Comparison of ENCODE assay signal across 17 cellular contexts in the genomic region with DNA sequence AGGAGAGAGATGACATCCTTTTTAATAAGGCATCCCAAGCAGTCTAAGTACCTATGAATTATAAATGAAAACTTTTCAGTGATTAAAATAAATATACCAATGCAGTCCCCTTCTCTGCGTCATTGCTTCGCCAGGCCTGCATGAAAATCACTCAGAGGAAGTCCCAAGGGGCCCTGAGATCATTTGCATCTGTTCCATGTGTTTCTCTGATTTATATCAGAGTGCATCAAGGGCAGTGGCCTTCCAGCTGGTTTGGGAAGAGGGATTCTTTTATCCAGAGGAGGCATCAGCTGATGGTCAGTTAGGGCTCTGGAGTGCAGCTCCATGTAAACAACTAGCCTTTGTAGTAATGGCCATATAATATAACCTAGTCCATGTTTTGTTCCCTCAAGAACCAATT.
A peak's percentile ranks its signal among the peaks of the same experiment; 100 is the strongest.
DNase-seq lines count a peak whose midpoint lies in the region; ATAC-seq, FAIRE-seq and TF ChIP-seq lines count a peak whose summit lies in the region.
"Had no signal": no experiment of that assay in that cellular context is flagged by ENCODE, and none has a peak within 500 bp of the region (broad histone marks: within the 10 kb centered on the region; RNA-seq: fewer than 3 reads in every experiment).

No MANE protein-coding gene starts in this region.

- H3K79me2 ChIP-seq in GM12878 (ENCODE audit: control insufficient read depth, insufficient read depth, low read length): no peaks in the 10 kb centered on the region

- peaks cover 0 to 16% (median 10%) of the 10 kb centered on the region in 10 experiments; a peak in 12 of 20 replicates for H3K4me1 ChIP-seq in BLaER1 treated with 17β-estradiol and CSF1 and Interleukin-3, amounts not matched to agents 10 nM and 100 nM
- H3K4me1 ChIP-seq in GM12878 (ENCODE audit: control insufficient read depth, insufficient read depth, low read length): no peaks in the 10 kb centered on the region
- H3K4me1 ChIP-seq in left ventricle myocardium inferior: peaks cover 5% of the 10 kb centered on the region

- H2AFZ ChIP-seq in GM12878 (ENCODE audit: control insufficient read depth, low read depth, low read length): no peak overlapping the region

- CTCF ChIA-PET in GM12878 (lab: Yijun Ruan, JAX): interaction anchor here (0.9 to 1.4 kb wide), 2 partner anchors 11 to 210 kb away, joined by 4 to 11 read pairs; a partner anchor contains a TSS

- no peak overlapping the region for H3K4me3 ChIP-seq in BLaER1 treated with 17β-estradiol and CSF1 and Interleukin-3, amounts not matched to agents 10 nM and 100 nM
- H3K4me3 ChIP-seq in GM12878 (no peak overlapping the region), left ventricle myocardium inferior (no peak overlapping the region)
- H3K4me3 ChIP-seq: K562 had no signal

- H3K36me3 ChIP-seq in BLaER1 treated with 17β-estradiol and CSF1 and Interleukin-3, amounts not matched to agents 10 nM and 100 nM: no peaks in the 10 kb centered on the region
- H3K36me3 ChIP-seq in GM12878 (ENCODE audit: control insufficient read depth in 2 of 2, insufficient read depth in 2 of 2, low read length in 1 of 2) (no peaks in the 10 kb centered on the region), left ventricle myocardium inferior (no peaks in the 10 kb centered on the region)

- TF ChIP-seq EP300 in GM12878 (IDR thresholded peaks at IDR 0.05; ENCODE audit: borderline replicate concordance in 1 of 2, control insufficient read depth in 1 of 2, low read depth in 2 of 2, low read length in 2 of 2): no peak

- no TSS peak for BruUV-seq in GM12878 (replicated peaks; lab: Mats Ljungman, UMichigan)

- peak overlapping the region in 9 of 11 experiments; percentile 2 to 56 (median 39); a peak in 13 of 22 replicates for H3K4me2 ChIP-seq in BLaER1 treated with 17β-estradiol and CSF1 and Interleukin-3, amounts not matched to agents 10 nM and 100 nM
- no peak overlapping the region for H3K4me2 ChIP-seq in GM12878 (ENCODE audit: control insufficient read depth, insufficient read depth)

- intact Hi-C loops in GM12878 (cut with micrococcal nuclease; ENCODE audit: unreplicated experiment): no loop called here
- intact Hi-C loops in left ventricle myocardium inferior (cut with micrococcal nuclease): no loop called here

- H3K27me3 ChIP-seq in BLaER1 treated with 17β-estradiol and CSF1 and Interleukin-3, amounts not matched to agents 10 nM and 100 nM: no peaks in the 10 kb centered on the region
- H3K27me3 ChIP-seq in GM12878 (replicated peaks in 1 of 2; ENCODE audit: control insufficient read depth in 2 of 2, insufficient read depth in 2 of 2, low read length in 1 of 2): no peaks in the 10 kb centered on the region
- no peaks in the 10 kb centered on the region for H3K27me3 ChIP-seq in left ventricle myocardium inferior (ENCODE audit: low read depth)

- DNase-seq in DMS 273 (lab: John Stamatoyannopoulos, UW; ENCODE audit: unreplicated experiment): peak; percentile 69
- DNase-seq in DMS 273 treated with DMSO at 0.1 percent for 48 hours (lab: John Stamatoyannopoulos, UW): no peak
- DNase-seq in NCI-H526 (lab: John Stamatoyannopoulos, UW): peak; percentile 78 to 88
- DNase-seq in GM12878 (ENCODE audit: low read depth, low spot score): no peak
- no peak for DNase-seq in ecto neural progenitor cell (ENCODE audit: low spot score)
- no peak for DNase-seq in left ventricle myocardium inferior
- DNase-seq: CD4-positive, CD25-positive, alpha-beta regulatory T cell; COR-L47; DMS53; H9; NCI-H2029; Right ventricle myocardium superior; T-helper 1 cell had no signal

- H3K9ac ChIP-seq in BLaER1 treated with 17β-estradiol and CSF1 and Interleukin-3, amounts not matched to agents 10 nM and 100 nM: no peak overlapping the region
- H3K9ac ChIP-seq in GM12878 (ENCODE audit: control insufficient read depth, insufficient read depth, low read length): no peak overlapping the region

- peaks cover 0 to 6% (median 0%) of the 10 kb centered on the region in 11 experiments; a peak in 4 of 22 replicates for H3K9me3 ChIP-seq in BLaER1 treated with 17β-estradiol and CSF1 and Interleukin-3, amounts not matched to agents 10 nM and 100 nM (replicated peaks in 1 of 11)
- no peaks in the 10 kb centered on the region; the same call in 2 of the 3 replicates for H3K9me3 ChIP-seq in GM12878 (replicated peaks; ENCODE audit: control insufficient read depth, insufficient read depth, low read length)
- no peaks in the 10 kb centered on the region for H3K9me3 ChIP-seq in left ventricle myocardium inferior (replicated peaks)

- no peaks in the 10 kb centered on the region for H4K20me1 ChIP-seq in BLaER1 treated with 17β-estradiol and CSF1 and Interleukin-3, amounts not matched to agents 10 nM and 100 nM
- no peaks in the 10 kb centered on the region for H4K20me1 ChIP-seq in GM12878 (ENCODE audit: control insufficient read depth, insufficient read depth)

- ATAC-seq in GM12878 (no peak; the same call in 2 of the 3 replicates), GM21576 (IDR thresholded peaks at IDR 0.05; ENCODE audit: unreplicated experiment) (no peak)
- ATAC-seq: K562 had no signal

- 6% methylated on average over 2 of the region's 2 CpGs for WGBS in GM12878 (ENCODE audit: insufficient coverage, insufficient replicate concordance, low lambda C conversion rate, missing lambda C conversion rate)

- SMC1A ChIA-PET in GM12878 (lab: Charles Lee; ENCODE audit: uncharacterized antibody, unreplicated experiment): interaction anchor here (1.3 to 2.4 kb wide), 3 partner anchors 18 to 209 kb away, joined by 4 to 13 read pairs (median 8); no protein-coding TSS in a partner anchor

- no peak for TF ChIP-seq CTCF in GM12878 (IDR thresholded peaks at IDR 0.05 in 2 of 3, conservative IDR thresholded peaks at IDR 0.05 in 1 of 3; ENCODE audit: control insufficient read depth in 2 of 3, extremely low read depth in 1 of 3, insufficient read depth in 1 of 3, low read depth in 3 of 3, low read length in 3 of 3)
- no peak for TF ChIP-seq CTCF in left ventricle myocardium inferior (IDR thresholded peaks at IDR 0.05; ENCODE audit: borderline replicate concordance)

- RAD21 ChIA-PET in GM12878 (lab: Charles Lee; ENCODE audit: unreplicated experiment): interaction anchor here (1.4 kb wide), 1 partner anchor 13 kb away, joined by 4 read pairs; no protein-coding TSS in a partner anchor

- H3K27ac ChIP-seq in BLaER1 treated with 17β-estradiol and CSF1 and Interleukin-3, amounts not matched to agents 10 nM and 100 nM: no peak overlapping the region
- H3K27ac ChIP-seq in GM12878 (ENCODE audit: control insufficient read depth, insufficient read depth) (no peak overlapping the region), left ventricle myocardium inferior (replicated peaks) (no peak overlapping the region)
- H3K27ac ChIP-seq: 22Rv1 had no signal

- POLR2A ChIA-PET in GM12878 (lab: Charles Lee): interaction anchor here (0.6 to 1.6 kb wide), 2 partner anchors 29 to 32 kb away, joined by 3 to 4 read pairs; no protein-coding TSS in a partner anchor

- no peak for TF ChIP-seq POLR2A in GM12878 (IDR thresholded peaks at IDR 0.05; ENCODE audit: low read depth, low read length)

- TF ChIP-seq RAD21 in GM12878 (IDR thresholded peaks at IDR 0.05; ENCODE audit: insufficient read depth, low read depth, low read length): no peak

- FAIRE-seq in GM12878 (lab: Jason Lieb, UNC): no peak
- FAIRE-seq: K562 had no signal

- in situ Hi-C loops in GM12878 (cut with MboI): no loop called here

TF ChIP-seq in GM12878, 131 proteins besides CTCF, POLR2A, EP300 and RAD21:
- TF ChIP-seq CREM (IDR thresholded peaks at IDR 0.05; ENCODE audit: low read depth) (0 out of 2 replicates have a peak, but pooled peaks have one; percentile 15), EED (IDR thresholded peaks at IDR 0.05; ENCODE audit: low read depth) (peak; percentile 69), MTA2 (IDR thresholded peaks at IDR 0.05; ENCODE audit: low read depth) (0 out of 2 replicates have a peak, but pooled peaks have one; percentile 22), SREBF1 (IDR thresholded peaks at IDR 0.05; ENCODE audit: low read length) (no peak), POLR2AphosphoS2 (IDR thresholded peaks at IDR 0.05; ENCODE audit: low read depth, low read length) (no peak), IKZF1 (conservative IDR thresholded peaks at IDR 0.05) (0 out of 2 replicates have a peak, but pooled peaks have one; percentile 25), JUNB (IDR thresholded peaks at IDR 0.05) (peak; percentile 48; the same call in 1 of the 2 replicates), CHD2 (IDR thresholded peaks at IDR 0.05; ENCODE audit: borderline replicate concordance, low read depth, low read length) (no peak), IKZF2 (IDR thresholded peaks at IDR 0.05) (peak in 1 of 2 experiments; percentile 13; a peak in 1 of 4 replicates), TBL1XR1 (IDR thresholded peaks at IDR 0.05; ENCODE audit: low read depth, low read length) (no peak), YY1 (IDR thresholded peaks at IDR 0.05; ENCODE audit: low read depth, low read length) (no peak), RELA (IDR thresholded peaks at IDR 0.05; ENCODE audit: borderline replicate concordance, partially characterized antibody) (no peak)
TF ChIP-seq in GM12878: peak in this region for 6.

Comparison
In these comparisons a context has a peak if more than half of its experiments do, and no peak if none do; other contexts are left out.
1. DNase-seq: peak in DMS 273 (single experiment) and NCI-H526 (2 of 2); none in DMS 273 treated with DMSO at 0.1 percent for 48 hours (single experiment), GM12878 (single experiment), ecto neural progenitor cell (single experiment) and left ventricle myocardium inferior (single experiment).